In the genomic region with DNA sequence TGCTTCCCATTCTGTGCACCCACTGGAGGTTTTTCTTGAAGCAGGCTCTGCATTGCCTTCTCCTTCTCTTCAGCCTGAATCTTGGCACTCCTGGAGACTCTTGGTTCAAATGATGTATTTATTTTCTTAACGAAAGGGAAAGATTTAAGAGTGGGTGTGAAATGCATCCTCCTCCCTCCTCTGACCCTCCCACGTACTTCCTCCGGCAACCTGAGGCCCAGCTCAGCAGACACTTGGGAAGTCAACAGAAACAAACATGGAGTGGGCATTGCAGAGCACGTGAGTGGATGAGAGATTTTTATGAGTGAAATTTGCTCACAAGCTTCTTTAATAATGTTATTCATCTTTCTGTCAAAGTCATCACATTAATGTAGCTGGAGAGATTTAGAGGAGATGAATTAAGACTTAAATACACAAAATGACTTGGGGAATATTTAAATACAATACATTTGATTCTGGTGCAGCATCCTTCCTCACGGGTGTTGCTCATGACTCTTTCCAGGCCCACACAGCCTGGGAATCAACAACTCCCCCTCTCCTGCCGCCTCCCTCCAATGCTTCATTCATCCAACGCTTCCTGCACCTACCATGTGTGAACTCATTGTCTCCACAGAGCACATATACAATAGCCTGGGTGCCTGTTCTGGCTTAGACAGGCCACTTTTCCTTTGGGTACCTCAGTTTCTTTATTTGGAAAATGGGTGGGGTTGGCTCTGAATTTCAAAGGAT, we compare ENCODE assay signal across 20 cellular contexts.
"Had no signal": no experiment of that assay in that cellular context is flagged by ENCODE, and none has a peak within 500 bp of the region (broad histone marks: within the 10 kb centered on the region; RNA-seq: fewer than 3 reads in every experiment).

No MANE protein-coding gene starts in this region.

- ATAC-seq: effector memory CD8-positive, alpha-beta T cell; gastrocnemius medialis; right lobe of liver; stimulated activated memory B cell treated with anti-CD40 and anti-IgM and Interleukin-4, amounts not matched to agents 10 μg/mL and 1 μg/mL and 100 μg/mL, for 72 hours had no signal

- DNase-seq: effector memory CD8-positive, alpha-beta T cell; gastrocnemius medialis; heart right ventricle; immature natural killer cell; left ventricle myocardium inferior; mesenchymal stem cell; naive B cell; ovary; right lobe of liver; spleen; stimulated activated CD4-positive, alpha-beta T cell treated with anti-CD3 and anti-CD28 coated beads, Interleukin-15, amount 100 ng/mL, for 24 hours; stimulated activated CD4-positive, alpha-beta T cell treated with anti-CD3 and anti-CD28 coated beads, Interleukin-1b, Interleukin-23, amount 100 ng/mL, for 48 hours; stimulated activated CD4-positive, alpha-beta T cell treated with anti-CD3 and anti-CD28 coated beads, Interleukin-4, amount 100 ng/mL, for 24 hours; testis had no signal

- H3K36me3 ChIP-seq: esophagus muscularis mucosa, gastrocnemius medialis, heart right ventricle, left ventricle myocardium inferior, ovary, right lobe of liver, spleen, tibial nerve had no signal

- H3K9me3 ChIP-seq: esophagus muscularis mucosa, gastrocnemius medialis, heart right ventricle, left ventricle myocardium inferior, ovary, right lobe of liver, spleen, testis, tibial nerve had no signal

- H3K36me3 Mint-ChIP-seq: immature natural killer cell; naive B cell; stimulated activated memory B cell treated with anti-CD40 and anti-IgM and Interleukin-4, amounts not matched to agents 10 μg/mL and 1 μg/mL and 100 μg/mL, for 72 hours had no signal

- H3K27ac Mint-ChIP-seq: effector memory CD8-positive, alpha-beta T cell; immature natural killer cell; naive B cell; stimulated activated memory B cell treated with anti-CD40 and anti-IgM and Interleukin-4, amounts not matched to agents 10 μg/mL and 1 μg/mL and 100 μg/mL, for 72 hours; stimulated activated naive CD8-positive, alpha-beta T cell treated with anti-CD3 and anti-CD28 coated beads, Interleukin-15, Interleukin-2, amounts not matched to agents 100 ng/mL and 50 ng/mL, for 24 hours had no signal

- H3K4me1 ChIP-seq: gastrocnemius medialis, right lobe of liver, spleen had no signal

- H3K9me3 Mint-ChIP-seq: stimulated activated memory B cell treated with anti-CD40 and anti-IgM and Interleukin-4, amounts not matched to agents 10 μg/mL and 1 μg/mL and 100 μg/mL, for 72 hours; stimulated activated naive CD8-positive, alpha-beta T cell treated with anti-CD3 and anti-CD28 coated beads, Interleukin-15, Interleukin-2, amounts not matched to agents 100 ng/mL and 50 ng/mL, for 24 hours had no signal

- H3K27me3 ChIP-seq: gastrocnemius medialis, ovary, right lobe of liver, testis, tibial nerve had no signal

- H3K4me3 ChIP-seq: esophagus muscularis mucosa, gastrocnemius medialis, heart right ventricle, left ventricle myocardium inferior, lung, ovary, right lobe of liver, spleen, testis, tibial nerve had no signal

- H3K27ac ChIP-seq: epithelial cell of prostate, esophagus muscularis mucosa, gastrocnemius medialis, left ventricle myocardium inferior, ovary, right lobe of liver, spleen, testis, tibial nerve had no signal

- H3K4me3 Mint-ChIP-seq: effector memory CD8-positive, alpha-beta T cell; immature natural killer cell; naive B cell; stimulated activated memory B cell treated with anti-CD40 and anti-IgM and Interleukin-4, amounts not matched to agents 10 μg/mL and 1 μg/mL and 100 μg/mL, for 72 hours; stimulated activated naive CD8-positive, alpha-beta T cell treated with anti-CD3 and anti-CD28 coated beads, Interleukin-15, Interleukin-2, amounts not matched to agents 100 ng/mL and 50 ng/mL, for 24 hours had no signal

- H3K4me1 Mint-ChIP-seq: immature natural killer cell had no signal
